26 cellular contexts compared by ENCODE assay signal in the genomic region with DNA sequence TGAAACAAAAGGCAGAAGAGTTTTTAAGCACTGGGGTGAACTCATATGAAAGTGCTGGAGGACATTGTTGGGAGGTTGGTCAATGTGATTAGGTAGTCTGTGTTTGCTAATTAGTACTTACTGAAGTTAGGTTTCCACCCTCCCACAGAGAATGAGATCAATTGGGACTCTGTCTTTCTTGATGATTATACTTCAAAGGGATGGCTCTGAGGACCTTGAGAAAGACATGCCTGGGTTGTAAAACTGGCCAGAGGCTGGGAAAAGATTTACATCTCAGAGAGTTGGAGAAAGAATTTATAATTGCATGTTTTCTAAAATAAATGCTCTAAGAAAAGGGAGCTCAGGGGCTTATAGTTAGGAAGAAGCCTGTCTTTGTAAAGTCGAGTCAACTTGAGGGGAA.
"Had no signal": no experiment of that assay in that cellular context is flagged by ENCODE, and none has a peak within 500 bp of the region (broad histone marks: within the 10 kb centered on the region; RNA-seq: fewer than 3 reads in every experiment).

No MANE protein-coding gene starts in this region.

- H3K9me3 ChIP-seq: colonic mucosa, esophagus squamous epithelium, gastrocnemius medialis, left lung, lower lobe of right lung had no signal

- DNase-seq: colonic mucosa; cortex of kidney; effector CD8-positive, alpha-beta T cell; effector memory CD8-positive, alpha-beta T cell; endodermal cell; erythroblast; esophagus squamous epithelium; foreskin fibroblast; foreskin melanocyte; gastrocnemius medialis; heart left ventricle; hypothalamus; immature natural killer cell; left cardiac atrium; left lung; left ventricle myocardium superior; lower lobe of right lung; mesenchymal stem cell; midbrain; naive B cell; naive thymus-derived CD8-positive, alpha-beta T cell had no signal

- H3K36me3 ChIP-seq: colonic mucosa, gastrocnemius medialis, left lung, lower lobe of right lung had no signal

- H3K27me3 ChIP-seq: colonic mucosa, esophagus squamous epithelium, gastrocnemius medialis, heart left ventricle, hepatocyte, left lung had no signal

- H3K4me3 ChIP-seq: colonic mucosa, esophagus squamous epithelium, gastrocnemius medialis, heart left ventricle, hepatocyte, left lung, lower lobe of right lung had no signal

- H3K4me2 ChIP-seq: hepatocyte had no signal

- H3K79me2 ChIP-seq: hepatocyte had no signal

- H3K4me1 ChIP-seq: colonic mucosa, esophagus squamous epithelium, gastrocnemius medialis, left lung, lower lobe of right lung had no signal

- H3K27ac ChIP-seq: colonic mucosa, epithelial cell of prostate, esophagus squamous epithelium, gastrocnemius medialis, heart left ventricle, hepatocyte, left lung, lower lobe of right lung had no signal

- ATAC-seq: effector memory CD8-positive, alpha-beta T cell; esophagus mucosa; gastrocnemius medialis; heart left ventricle; left cardiac atrium; left lung; left ventricle myocardium superior; lower lobe of right lung; naive thymus-derived CD8-positive, alpha-beta T cell had no signal

- FAIRE-seq: endometrium, keratinocyte had no signal

- H2AFZ ChIP-seq: hepatocyte had no signal
